Comparison of ENCODE assay signal across 8 cellular contexts in genomic region chr14:69398818-69399210, GRCh38. TPM values are rescaled to one million over a fixed set of nuclear protein-coding genes. Genes with fewer than 3 reads are reported as not detected.
DNase-seq lines count a peak whose midpoint lies in the region; ATAC-seq and TF ChIP-seq lines count a peak whose summit lies in the region.

No MANE protein-coding gene starts in this region.

- H2BK5ac ChIP-seq in IMR-90 (ENCODE audit: low read depth, low read length, poor library complexity, severe bottlenecking), result peak overlapping the region; percentile 73

- H4K20me1 ChIP-seq in IMR-90 (ENCODE audit: insufficient read depth, low read length), result peaks cover 25% of the 10 kb centered on the region

- ATAC-seq in IMR-90 (ENCODE audit: low read depth), result peak; percentile 27

- H2BK120ac ChIP-seq in IMR-90 (ENCODE audit: low read depth, low read length), result peak overlapping the region; percentile 41; the same call in 1 of the 2 replicates

- H3K18ac ChIP-seq in IMR-90 (ENCODE audit: low read depth, low read length), result peak overlapping the region; percentile 84

- peak overlapping the region; percentile 83 for H3K56ac ChIP-seq in IMR-90 (ENCODE audit: extremely low read depth, insufficient read depth, low read length)

- DNase-seq in NCI-H748 (lab: John Stamatoyannopoulos, UW; ENCODE audit: unreplicated experiment) (peak; percentile 58), NCI-H748 treated with DMSO at 0.1 percent for 48 hours (lab: John Stamatoyannopoulos, UW) (no peak), IMR-90 (no peak), breast epithelium (ENCODE audit: low spot score in 2 of 2) (no peak), NCI-H2196 treated with DMSO at 0.1 percent for 48 hours (lab: John Stamatoyannopoulos, UW; ENCODE audit: unreplicated experiment) (no peak), NCI-H2081 (lab: John Stamatoyannopoulos, UW) (no peak)
- no peak for DNase-seq in stimulated activated CD4-positive, alpha-beta T cell treated with anti-CD3 and anti-CD28 coated beads, Interleukin-1b, Interleukin-23, amount 100 ng/mL, for 48 hours

- H3K4ac ChIP-seq in IMR-90 (ENCODE audit: low read depth, low read length), result peak overlapping the region; percentile 94

- no peaks in the 10 kb centered on the region for H3K27me3 ChIP-seq in IMR-90 (ENCODE audit: control insufficient read depth, insufficient read depth, low read length)
- H3K27me3 ChIP-seq in breast epithelium, result no peaks in the 10 kb centered on the region
- no peaks in the 10 kb centered on the region for H3K27me3 ChIP-seq in mucosa of stomach (ENCODE audit: control insufficient read depth, insufficient read depth, low read length)

- peaks cover 9% of the 10 kb centered on the region for H3K9me1 ChIP-seq in IMR-90 (ENCODE audit: insufficient read depth, low read length)

- BruUV-seq in IMR-90 (replicated peaks; lab: Mats Ljungman, UMichigan), result TSS peak; percentile 97

- H2BK20ac ChIP-seq in IMR-90 (ENCODE audit: low read depth, low read length), result no peak overlapping the region

- H3K36me3 ChIP-seq in IMR-90 (ENCODE audit: control insufficient read depth, insufficient read depth, low read length), result peaks cover 7% of the 10 kb centered on the region
- no peaks in the 10 kb centered on the region for H3K36me3 ChIP-seq in breast epithelium
- no peaks in the 10 kb centered on the region for H3K36me3 ChIP-seq in mucosa of stomach (ENCODE audit: control insufficient read depth, insufficient read depth, low read length)

- peak overlapping the region; percentile 94 for H3K27ac ChIP-seq in IMR-90 (ENCODE audit: insufficient read depth, low read length)
- peak overlapping the region; percentile 93 to 94 for H3K27ac ChIP-seq in breast epithelium

- peak overlapping the region; percentile 98 for H4K5ac ChIP-seq in IMR-90 (ENCODE audit: low read depth, low read length)

- peak overlapping the region; percentile 41; the same call in 1 of the 3 replicates for H2BK15ac ChIP-seq in IMR-90 (ENCODE audit: low read depth, low read length)

- H3K4me1 ChIP-seq in IMR-90 (ENCODE audit: control insufficient read depth, insufficient read depth, low read length) (peaks cover 1% of the 10 kb centered on the region; the same call in 1 of the 2 replicates), breast epithelium (peaks cover 0 to 5% of the 10 kb centered on the region in 2 donors), mucosa of stomach (ENCODE audit: control insufficient read depth, insufficient read depth, low read length) (peaks cover 20% of the 10 kb centered on the region)

- peak overlapping the region; percentile 84 for H2AFZ ChIP-seq in IMR-90 (replicated peaks; ENCODE audit: low read length, poor library complexity)

- no peak for TF ChIP-seq RAD21 in IMR-90 (IDR thresholded peaks at IDR 0.05; ENCODE audit: low read length)

- H3K4me2 ChIP-seq in IMR-90 (ENCODE audit: low read depth, low read length), result peak overlapping the region; percentile 86

- TF ChIP-seq POLR2A in IMR-90 (IDR thresholded peaks at IDR 0.05; ENCODE audit: low read depth, low read length) (no peak), breast epithelium (IDR thresholded peaks at IDR 0.05) (no peak)

- peak overlapping the region; percentile 65 for H2AK5ac ChIP-seq in IMR-90 (ENCODE audit: low read depth, low read length)

- TF ChIP-seq CTCF in IMR-90 (conservative IDR thresholded peaks at IDR 0.05; ENCODE audit: low read depth, low read length) (no peak), breast epithelium (IDR thresholded peaks at IDR 0.05) (no peak)

- dilution Hi-C loops in IMR-90 (cut with HindIII; ENCODE audit: low sequenced_read_pairs, unreplicated experiment), result no loop called here

- POLR2A ChIA-PET in IMR-90 (lab: Charles Lee; ENCODE audit: unreplicated experiment), result interaction anchor here (0.7 kb wide), 1 partner anchor 80 kb away, joined by 3 read pairs; no protein-coding TSS in a partner anchor

- H3K23ac ChIP-seq in IMR-90 (ENCODE audit: low read depth, low read length), result peak overlapping the region; percentile 89

- peak overlapping the region; percentile 96 for H3K9ac ChIP-seq in IMR-90 (ENCODE audit: low read depth, low read length)
- H3K9ac ChIP-seq in mucosa of stomach (ENCODE audit: low read length), result peak overlapping the region; percentile 93

- peak overlapping the region; percentile 59 for H2AK9ac ChIP-seq in IMR-90 (replicated peaks; ENCODE audit: low read depth, low read length, poor library complexity)

- peak overlapping the region; percentile 95 for H4K91ac ChIP-seq in IMR-90 (ENCODE audit: insufficient read depth, low read depth, low read length)

- intact Hi-C loops in IMR-90 (cut with micrococcal nuclease) (loop anchor here (1.0 to 2.0 kb wide), 2 partner anchors 61 to 156 kb away; no protein-coding TSS in a partner anchor), breast epithelium (cut with DNase I; ENCODE audit: low total_unique reads) (no loop called here)

- H3K4me3 ChIP-seq in IMR-90 (ENCODE audit: insufficient read depth, low read depth, low read length) (peak overlapping the region; percentile 57), breast epithelium (peak overlapping the region; percentile 81 to 96 (median 91)), mucosa of stomach (ENCODE audit: low read length) (peak overlapping the region; percentile 66)

- in situ Hi-C loops in IMR-90 (cut with MboI; ENCODE audit: low sequenced_read_pairs), result no loop called here

- peak overlapping the region; percentile 58 to 98 for H4K8ac ChIP-seq in IMR-90 (ENCODE audit: low read depth in 2 of 2, low read length in 2 of 2)

- H3K14ac ChIP-seq in IMR-90 (replicated peaks; ENCODE audit: low read depth, low read length), result peak overlapping the region; percentile 95

- CTCF ChIA-PET in IMR-90 (lab: Yijun Ruan, JAX), result no interaction called here

- H3K9me3 ChIP-seq in IMR-90 (ENCODE audit: control insufficient read depth, insufficient read depth, low read length) (no peaks in the 10 kb centered on the region), breast epithelium (no peaks in the 10 kb centered on the region), mucosa of stomach (ENCODE audit: control insufficient read depth, low read length) (no peaks in the 10 kb centered on the region)

- WGBS in IMR-90 (ENCODE audit: extremely low coverage in 2 of 2, insufficient read length in 1 of 2), 2 experiments, result no CpG with 5 or more reads among the region's 18 CpGs

- H3K79me1 ChIP-seq in IMR-90 (ENCODE audit: low read depth in 1 of 2, low read length in 2 of 2), result peaks cover 21 to 61% of the 10 kb centered on the region in 2 experiments

TF ChIP-seq in IMR-90, 13 proteins besides CTCF, POLR2A, EP300 and RAD21:
- TF ChIP-seq MAFK (IDR thresholded peaks at IDR 0.05; ENCODE audit: low read depth, low read length) (no peak), FOS (IDR thresholded peaks at IDR 0.05; ENCODE audit: low read depth, low read length) (no peak)

RNA-seq across cellular contexts. Expression of gene SLC39A9, which starts 0.3 kb away (rescaled TPM):
- total RNA-seq in IMR-90 (2012; rRNA removed), result 137 and 168 TPM in 2 replicates
- polyA plus RNA-seq in IMR-90 (2012; rRNA removed), result 33.1 and 41.4 TPM in 2 replicates
- polyA plus RNA-seq in IMR-90 (2012; cell fraction: cytosol; rRNA removed), result 19.5 and 28.5 TPM in 2 replicates
- 16.3 and 29.5 TPM in 2 replicates for polyA plus RNA-seq in IMR-90 (2012; cell fraction: nucleus; rRNA removed; ENCODE audit: low replicate concordance)
- 10 to 100 TPM; 71.1 to 92.3 (median 73.8) TPM for total RNA-seq in breast epithelium

RNA-seq across cellular contexts. Expression of gene ERH, which starts 0.7 kb away (rescaled TPM):
- total RNA-seq in IMR-90 (2012; rRNA removed), result 64.2 and 189 TPM in 2 replicates
- polyA plus RNA-seq in IMR-90 (2012; rRNA removed), result 128 and 150 TPM in 2 replicates
- 69.6 and 77.4 TPM in 2 replicates for polyA plus RNA-seq in IMR-90 (2012; cell fraction: cytosol; rRNA removed)
- polyA plus RNA-seq in IMR-90 (2012; cell fraction: nucleus; rRNA removed; ENCODE audit: low replicate concordance), result 10.6 and 38.1 TPM in 2 replicates
- 10 to 100 TPM; 69.0 to 98.0 (median 77.6) TPM for total RNA-seq in breast epithelium
